In the genomic region with DNA sequence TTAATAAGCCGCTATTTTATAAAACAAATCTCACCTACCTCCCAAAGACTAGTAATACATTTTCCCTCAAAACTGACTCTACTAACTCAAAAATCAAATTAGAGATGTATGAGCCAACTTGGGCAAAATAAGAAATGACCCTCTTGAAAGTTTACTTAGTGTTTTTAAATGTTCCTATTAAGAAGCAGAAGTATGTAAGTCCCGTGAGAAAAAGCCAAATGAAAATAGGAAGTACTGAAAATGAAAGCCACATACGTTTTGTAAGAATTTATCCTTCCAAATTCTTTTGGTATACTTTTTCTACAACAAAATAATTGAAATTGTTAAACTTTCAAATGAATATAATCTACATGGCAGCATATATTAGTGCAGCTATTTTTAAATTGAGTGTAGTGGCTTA, we compare ENCODE assay signal across 14 cellular contexts.
DNase-seq lines count a peak whose midpoint lies in the region; ATAC-seq and TF ChIP-seq lines count a peak whose summit lies in the region.
"Had no signal": no experiment of that assay in that cellular context is flagged by ENCODE, and none has a peak within 500 bp of the region (broad histone marks: within the 10 kb centered on the region; RNA-seq: fewer than 3 reads in every experiment).

No MANE protein-coding gene starts in this region.

- H3K27me3 ChIP-seq in spleen (replicated peaks in 1 of 7), result no peaks in the 10 kb centered on the region

- H3K4me3 ChIP-seq in spleen, result peak overlapping the region in 5 of 8 donors; percentile 7 to 53 (median 18)
- H3K4me3 ChIP-seq: mucosa of descending colon had no signal

- DNase-seq in T-helper 1 cell (no peak), NOMO-1 (lab: John Stamatoyannopoulos, UW; ENCODE audit: unreplicated experiment in 2 of 2) (peak; percentile 47 to 89), spleen (no peak), DMS53 treated with DMSO at 0.1 percent for 48 hours (lab: John Stamatoyannopoulos, UW; ENCODE audit: unreplicated experiment) (no peak)
- no peak for DNase-seq in activated naive CD8-positive, alpha-beta T cell treated with anti-CD3 and anti-CD28 coated beads, Interleukin-2, amount 10 ng/mL, durations not matched to agents 7 days and 5 days
- DNase-seq: effector CD8-positive, alpha-beta T cell; hippocampal formation; mucosa of descending colon; NCI-H1092; NCI-H774 had no signal

- H3K4me1 ChIP-seq in spleen, result peaks cover 46 to 100% (median 93%) of the 10 kb centered on the region in 6 donors

- H3K27me3 Mint-ChIP-seq in T-helper 1 cell treated with Interleukin-12 subunit alpha and Interleukin-12 subunit beta and Interleukin-4 antibody, amounts not matched to agents 30 μg/mL and 1 μg/mL, for 36 hours (ENCODE audit: low read depth), result no peaks in the 10 kb centered on the region
- no peaks in the 10 kb centered on the region for H3K27me3 Mint-ChIP-seq in activated naive CD8-positive, alpha-beta T cell treated with anti-CD3 and anti-CD28 coated beads, Interleukin-2, amount 10 ng/mL, durations not matched to agents 7 days and 5 days

- POLR2A ChIA-PET in activated naive CD8-positive, alpha-beta T cell treated with anti-CD3 and anti-CD28 coated beads, Interleukin-2, amount 10 ng/mL, durations not matched to agents 7 days and 5 days (lab: Charles Lee), result interaction anchor here (0.8 to 13.2 kb wide), 8 partner anchors 9 to 187 kb away, joined by 3 to 219 read pairs (median 4); a partner anchor contains a TSS

- intact Hi-C loops in spleen (cut with DNase I; ENCODE audit: low total_unique reads), result no loop called here

- H3K9me3 ChIP-seq in spleen, result no peaks in the 10 kb centered on the region
- H3K9me3 ChIP-seq: mucosa of descending colon had no signal

- peaks cover 1% of the 10 kb centered on the region for H3K36me3 Mint-ChIP-seq in T-helper 1 cell treated with Interleukin-12 subunit alpha and Interleukin-12 subunit beta and Interleukin-4 antibody, amounts not matched to agents 30 μg/mL and 1 μg/mL, for 36 hours (ENCODE audit: low read depth)
- no peaks in the 10 kb centered on the region for H3K36me3 Mint-ChIP-seq in activated naive CD8-positive, alpha-beta T cell treated with anti-CD3 and anti-CD28 coated beads, Interleukin-2, amount 10 ng/mL, durations not matched to agents 7 days and 5 days

- peaks cover 74% of the 10 kb centered on the region for H3K4me1 Mint-ChIP-seq in T-helper 1 cell treated with Interleukin-12 subunit alpha and Interleukin-12 subunit beta and Interleukin-4 antibody, amounts not matched to agents 30 μg/mL and 1 μg/mL, for 36 hours (ENCODE audit: low read depth)
- peaks cover 67% of the 10 kb centered on the region for H3K4me1 Mint-ChIP-seq in activated naive CD8-positive, alpha-beta T cell treated with anti-CD3 and anti-CD28 coated beads, Interleukin-2, amount 10 ng/mL, durations not matched to agents 7 days and 5 days

- H3K27ac Mint-ChIP-seq in T-helper 1 cell treated with Interleukin-12 subunit alpha and Interleukin-12 subunit beta and Interleukin-4 antibody, amounts not matched to agents 30 μg/mL and 1 μg/mL, for 36 hours, result peak overlapping the region; percentile 87
- peak overlapping the region; percentile 96 for H3K27ac Mint-ChIP-seq in activated naive CD8-positive, alpha-beta T cell treated with anti-CD3 and anti-CD28 coated beads, Interleukin-2, amount 10 ng/mL, durations not matched to agents 7 days and 5 days

- TF ChIP-seq CTCF in spleen (IDR thresholded peaks at IDR 0.05 in 8 of 11, conservative IDR thresholded peaks at IDR 0.05 in 3 of 11), result no peak

- 20 to 30% (median 26%) methylated on average over 3 of the region's 3 CpGs for WGBS in spleen, 5 donors

- no peaks in the 10 kb centered on the region for H3K9me3 Mint-ChIP-seq in T-helper 1 cell treated with Interleukin-12 subunit alpha and Interleukin-12 subunit beta and Interleukin-4 antibody, amounts not matched to agents 30 μg/mL and 1 μg/mL, for 36 hours
- H3K9me3 Mint-ChIP-seq in activated naive CD8-positive, alpha-beta T cell treated with anti-CD3 and anti-CD28 coated beads, Interleukin-2, amount 10 ng/mL, durations not matched to agents 7 days and 5 days, result no peaks in the 10 kb centered on the region

- peak overlapping the region; percentile 84 for H3K4me3 Mint-ChIP-seq in T-helper 1 cell treated with Interleukin-12 subunit alpha and Interleukin-12 subunit beta and Interleukin-4 antibody, amounts not matched to agents 30 μg/mL and 1 μg/mL, for 36 hours
- H3K4me3 Mint-ChIP-seq in activated naive CD8-positive, alpha-beta T cell treated with anti-CD3 and anti-CD28 coated beads, Interleukin-2, amount 10 ng/mL, durations not matched to agents 7 days and 5 days, result peak overlapping the region; percentile 75

- no peak for ATAC-seq in activated naive CD8-positive, alpha-beta T cell treated with anti-CD3 and anti-CD28 coated beads, Interleukin-2, amount 10 ng/mL, durations not matched to agents 7 days and 5 days (ENCODE audit: low read depth)
- ATAC-seq in GM21619 (IDR thresholded peaks at IDR 0.05; ENCODE audit: unreplicated experiment) (no peak), GM18502 (IDR thresholded peaks at IDR 0.05; ENCODE audit: poor library complexity, unreplicated experiment) (no peak)
- ATAC-seq: mucosa of descending colon had no signal

- no peaks in the 10 kb centered on the region for H3K36me3 ChIP-seq in spleen

- TF ChIP-seq POLR2A in spleen (IDR thresholded peaks at IDR 0.05), result no peak

- peak overlapping the region; percentile 74 to 93 (median 86) for H3K27ac ChIP-seq in spleen
- H3K27ac ChIP-seq: 22Rv1 had no signal

Comparison
In these comparisons a context has a peak if more than half of its experiments do, and no peak if none do; other contexts are left out.
1. DNase-seq: peak in NOMO-1 (2 of 2); none in T-helper 1 cell (0 of 5), activated naive CD8-positive, alpha-beta T cell treated with anti-CD3 and anti-CD28 coated beads, Interleukin-2, amount 10 ng/mL, durations not matched to agents 7 days and 5 days (single experiment), spleen (single experiment) and DMS53 treated with DMSO at 0.1 percent for 48 hours (single experiment).